ENCODE assay signal across 11 cellular contexts in genomic region chrX:105134273-105134672, GRCh38.
"Had no signal": no experiment of that assay in that cellular context is flagged by ENCODE, and none has a peak within 500 bp of the region (broad histone marks: within the 10 kb centered on the region; RNA-seq: fewer than 3 reads in every experiment).

No MANE protein-coding gene starts in this region.

- H3K4me3 Mint-ChIP-seq: HFFc6, IgD-negative memory B cell had no signal

- H3K4me2 ChIP-seq: KMS-11 had no signal

- H2AFZ ChIP-seq: GM23248 had no signal

- H3K4me1 Mint-ChIP-seq: IgD-negative memory B cell had no signal

- FAIRE-seq: HepG2 had no signal

- H3K27ac ChIP-seq: GM23248, HL-60, KMS-11 had no signal

- ATAC-seq: HCT116, HepG2 had no signal

- H3K36me3 Mint-ChIP-seq: IgD-negative memory B cell had no signal

- H3K9ac ChIP-seq: GM23248, KMS-11 had no signal

- H3K4me1 ChIP-seq: HAP-1 had no signal

- DNase-seq: GM23248, GOT3, H7, HFFc6, KBM-7 had no signal

- H3K9me3 ChIP-seq: HAP-1 had no signal

- H3K4me3 ChIP-seq: GM23248, HAP-1 had no signal

- H3K9me3 Mint-ChIP-seq: HFFc6 had no signal

- H3K36me3 ChIP-seq: HAP-1 had no signal

- H3K27ac Mint-ChIP-seq: HFFc6, IgD-negative memory B cell had no signal
